21 cellular contexts compared by ENCODE assay signal in genomic region chr2:181008418-181008817, GRCh38. TPM values are rescaled to one million over a fixed set of nuclear protein-coding genes. Genes with fewer than 3 reads are reported as not detected.
A peak's percentile ranks its signal among the peaks of the same experiment; 100 is the strongest.
DNase-seq lines count a peak whose midpoint lies in the region; ATAC-seq and TF ChIP-seq lines count a peak whose summit lies in the region.
"Had no signal": no experiment of that assay in that cellular context is flagged by ENCODE, and none has a peak within 500 bp of the region (broad histone marks: within the 10 kb centered on the region; RNA-seq: fewer than 3 reads in every experiment).

No MANE protein-coding gene starts in this region.

- H3K4me2 ChIP-seq in PC-3 (ENCODE audit: low read length) (no peak overlapping the region), trophoblast cell (ENCODE audit: low read length) (no peak overlapping the region)
- H3K4me2 ChIP-seq: BLaER1 treated with 17β-estradiol and CSF1 and Interleukin-3, amounts not matched to agents 10 nM and 100 nM had no signal

- POLR2A ChIA-PET in PC-3 (lab: Charles Lee; ENCODE audit: unreplicated experiment), result no interaction called here

- peaks cover 18% of the 10 kb centered on the region for H4K20me1 ChIP-seq in PC-3 (ENCODE audit: low read length)

- DNase-seq in NCI-H82 (lab: John Stamatoyannopoulos, UW) (peak; percentile 38), NCI-H82 treated with DMSO at 0.1 percent for 48 hours (lab: John Stamatoyannopoulos, UW; ENCODE audit: unreplicated experiment) (no peak), PC-3 (no peak), fibroblast of villous mesenchyme (ENCODE audit: low read depth) (peak; percentile 32), trophoblast cell (no peak), SIG-M5 treated with dmso at 0.1 percent for 504 hours (lab: John Stamatoyannopoulos, UW; ENCODE audit: unreplicated experiment) (no peak), left ventricle myocardium inferior (no peak)
- DNase-seq: activated CD4-positive, alpha-beta T cell treated with anti-CD3 and anti-CD28 coated beads for 1 hour; activated gamma-delta T cell treated with Interleukin-2 at 50 U/mL for 16 hours; endodermal cell; heart right ventricle; midbrain; NCI-H2029; NCI-H524; stimulated activated CD4-positive, alpha-beta T cell treated with anti-CD3 and anti-CD28 coated beads, Interleukin-15, amount 100 ng/mL, for 24 hours; tibial artery had no signal

- no peaks in the 10 kb centered on the region for H3K79me1 ChIP-seq in trophoblast cell (ENCODE audit: low read length)

- ATAC-seq in PC-3, result peak; percentile 42; the same call in 1 of the 2 replicates
- no peak for ATAC-seq in HG03159 (IDR thresholded peaks at IDR 0.05; ENCODE audit: unreplicated experiment)
- ATAC-seq: stimulated activated memory B cell treated with anti-CD40 and anti-IgM and Interleukin-4, amounts not matched to agents 10 μg/mL and 1 μg/mL and 100 μg/mL, for 72 hours had no signal

- H4K8ac ChIP-seq in trophoblast cell (ENCODE audit: low read depth, low read length), result no peak overlapping the region

- no peak overlapping the region for H3K23ac ChIP-seq in trophoblast cell (ENCODE audit: low read length)

- no peak overlapping the region for H4K12ac ChIP-seq in trophoblast cell (ENCODE audit: low read depth, low read length)

- H3K9me3 ChIP-seq in PC-3 (ENCODE audit: low read length), result no peaks in the 10 kb centered on the region
- H3K9me3 ChIP-seq in trophoblast cell (ENCODE audit: insufficient read depth, low read depth, low read length), result no peaks in the 10 kb centered on the region
- H3K9me3 ChIP-seq in left ventricle myocardium inferior (replicated peaks), result no peaks in the 10 kb centered on the region
- H3K9me3 ChIP-seq: BLaER1 treated with 17β-estradiol and CSF1 and Interleukin-3, amounts not matched to agents 10 nM and 100 nM; heart right ventricle; neutrophil; SJSA1; tibial artery had no signal

- TF ChIP-seq CTCF in PC-3 (conservative IDR thresholded peaks at IDR 0.05; ENCODE audit: low read depth, low read length) (no peak), fibroblast of villous mesenchyme (IDR thresholded peaks at IDR 0.05; ENCODE audit: insufficient read depth, low read depth, low read length) (no peak), left ventricle myocardium inferior (IDR thresholded peaks at IDR 0.05; ENCODE audit: borderline replicate concordance) (no peak)

- H3K27ac ChIP-seq in PC-3 (ENCODE audit: low read length) (no peak overlapping the region), trophoblast cell (ENCODE audit: low read depth, low read length) (no peak overlapping the region), left ventricle myocardium inferior (replicated peaks) (no peak overlapping the region)
- H3K27ac ChIP-seq: BLaER1 treated with 17β-estradiol and CSF1 and Interleukin-3, amounts not matched to agents 10 nM and 100 nM; heart right ventricle; neutrophil; SJSA1; tibial artery had no signal

- H3K14ac ChIP-seq in trophoblast cell (ENCODE audit: low read length), result no peak overlapping the region

- WGBS in trophoblast cell (ENCODE audit: extremely low coverage, insufficient coverage, insufficient read length), result no CpG with 5 or more reads among the region's 3 CpGs

- H3K4me3 ChIP-seq in PC-3 (ENCODE audit: low read length), result no peak overlapping the region
- H3K4me3 ChIP-seq in fibroblast of villous mesenchyme (ENCODE audit: low read depth, low read length), result no peak overlapping the region
- H3K4me3 ChIP-seq in trophoblast cell (ENCODE audit: low read depth, low read length), result no peak overlapping the region
- no peak overlapping the region for H3K4me3 ChIP-seq in left ventricle myocardium inferior
- H3K4me3 ChIP-seq: BLaER1 treated with 17β-estradiol and CSF1 and Interleukin-3, amounts not matched to agents 10 nM and 100 nM; heart right ventricle; SJSA1; tibial artery had no signal

- H3K79me2 ChIP-seq in PC-3 (ENCODE audit: low read length), result peaks cover 100% of the 10 kb centered on the region
- peaks cover 2% of the 10 kb centered on the region for H3K79me2 ChIP-seq in trophoblast cell (ENCODE audit: control insufficient read depth, insufficient read depth, low read length, poor library complexity)

- no peak overlapping the region for H2BK12ac ChIP-seq in trophoblast cell (ENCODE audit: low read length)

- H2AK5ac ChIP-seq in trophoblast cell (ENCODE audit: low read length), result no peak overlapping the region

- H3K9ac ChIP-seq in PC-3 (ENCODE audit: low read length) (no peak overlapping the region), trophoblast cell (ENCODE audit: low read length) (no peak overlapping the region)
- H3K9ac ChIP-seq: BLaER1 treated with 17β-estradiol and CSF1 and Interleukin-3, amounts not matched to agents 10 nM and 100 nM had no signal

- H2AFZ ChIP-seq in PC-3 (ENCODE audit: low read length) (no peak overlapping the region), trophoblast cell (ENCODE audit: insufficient read depth, low read length, poor library complexity) (no peak overlapping the region)

- H3K27me3 ChIP-seq in PC-3 (ENCODE audit: low read length), result no peaks in the 10 kb centered on the region
- no peaks in the 10 kb centered on the region for H3K27me3 ChIP-seq in trophoblast cell (ENCODE audit: insufficient read depth, low read length)
- H3K27me3 ChIP-seq in left ventricle myocardium inferior (ENCODE audit: low read depth), result no peaks in the 10 kb centered on the region
- H3K27me3 ChIP-seq: BLaER1 treated with 17β-estradiol and CSF1 and Interleukin-3, amounts not matched to agents 10 nM and 100 nM; heart right ventricle; neutrophil; SJSA1; tibial artery had no signal

- H3K18ac ChIP-seq in trophoblast cell (ENCODE audit: low read length), result no peak overlapping the region

- H4K91ac ChIP-seq in trophoblast cell (ENCODE audit: low read depth, low read length), result no peak overlapping the region

- intact Hi-C loops in PC-3 (cut with micrococcal nuclease), result no loop called here
- intact Hi-C loops in left ventricle myocardium inferior (cut with micrococcal nuclease), result no loop called here

- H3F3A ChIP-seq in PC-3 (ENCODE audit: low read length, unreplicated experiment), result no peaks in the 10 kb centered on the region

- H2BK5ac ChIP-seq in trophoblast cell (ENCODE audit: low read depth, low read length, poor library complexity), result no peak overlapping the region

- H3K4me1 ChIP-seq in PC-3 (ENCODE audit: insufficient read depth, low read length) (no peaks in the 10 kb centered on the region), trophoblast cell (ENCODE audit: control insufficient read depth in 1 of 2, insufficient read depth in 2 of 2, low read length in 2 of 2) (peaks cover 5 to 6% of the 10 kb centered on the region in 2 experiments), left ventricle myocardium inferior (peaks cover 57% of the 10 kb centered on the region)
- H3K4me1 ChIP-seq: BLaER1 treated with 17β-estradiol and CSF1 and Interleukin-3, amounts not matched to agents 10 nM and 100 nM had no signal

- H2BK120ac ChIP-seq in trophoblast cell (ENCODE audit: insufficient read depth, low read length, poor library complexity), result no peak overlapping the region

- no TSS peak for BruUV-seq in PC-3 (replicated peaks; lab: Mats Ljungman, UMichigan)

- H3K9me2 ChIP-seq in PC-3 (replicated peaks; ENCODE audit: low read length), result no peaks in the 10 kb centered on the region

- peak overlapping the region; percentile 58 for H3K4ac ChIP-seq in trophoblast cell (ENCODE audit: low read depth, low read length)

- CTCF ChIA-PET in PC-3 (lab: Charles Lee), result no interaction called here

- no peaks in the 10 kb centered on the region; the same call in 1 of the 2 replicates for H3K36me3 ChIP-seq in PC-3 (ENCODE audit: low read depth, low read length)
- peaks cover 0 to 3% of the 10 kb centered on the region in 2 experiments for H3K36me3 ChIP-seq in trophoblast cell (ENCODE audit: control insufficient read depth in 1 of 2, insufficient read depth in 2 of 2, low read length in 2 of 2)
- no peaks in the 10 kb centered on the region for H3K36me3 ChIP-seq in left ventricle myocardium inferior
- H3K36me3 ChIP-seq: heart right ventricle, neutrophil, tibial artery had no signal

RNA-seq across cellular contexts. Expression of gene UBE2E3, which starts 28.0 kb away (rescaled TPM):
- total RNA-seq in PC-3 (2014; rRNA removed) (66.6 and 95.6 TPM in 2 replicates), fibroblast of villous mesenchyme (61.5 and 66.9 TPM in 2 replicates), left ventricle myocardium inferior (53.5 TPM)
- 113 and 114 TPM in 2 replicates for polyA plus RNA-seq in trophoblast cell (2013)

Comparison
In these comparisons a context has a peak if more than half of its experiments do, and no peak if none do; other contexts are left out.
1. DNase-seq: peak in NCI-H82 (single experiment) and fibroblast of villous mesenchyme (single experiment); none in NCI-H82 treated with DMSO at 0.1 percent for 48 hours (single experiment), PC-3 (single experiment), trophoblast cell (0 of 2), SIG-M5 treated with dmso at 0.1 percent for 504 hours (single experiment) and left ventricle myocardium inferior (single experiment).